In the genomic region with DNA sequence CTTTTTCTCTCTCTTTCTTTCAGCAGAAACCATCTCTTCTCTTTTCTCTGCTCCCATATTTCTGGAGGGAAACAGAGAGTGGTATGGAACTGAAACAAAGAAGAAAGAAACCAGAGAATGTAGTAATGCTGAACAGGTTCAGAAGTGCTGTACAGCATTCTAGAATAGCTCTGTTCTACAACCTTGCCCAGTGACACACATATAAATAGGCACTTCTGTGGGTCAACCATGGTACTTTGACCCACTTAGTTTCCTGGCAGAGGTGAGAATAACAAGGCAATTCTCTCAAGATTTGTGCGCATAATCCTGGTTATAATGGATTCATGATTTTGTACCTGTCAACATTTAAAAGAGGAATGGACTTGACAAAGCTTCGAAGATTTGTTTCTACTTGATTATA, we compare ENCODE assay signal across 20 cellular contexts. TPM values are rescaled to one million over a fixed set of nuclear protein-coding genes. Genes with fewer than 3 reads are reported as not detected.
DNase-seq lines count a peak whose midpoint lies in the region; ATAC-seq, FAIRE-seq and TF ChIP-seq lines count a peak whose summit lies in the region.
"Had no signal": no experiment of that assay in that cellular context is flagged by ENCODE, and none has a peak within 500 bp of the region (broad histone marks: within the 10 kb centered on the region; RNA-seq: fewer than 3 reads in every experiment).

No MANE protein-coding gene starts in this region.

- POLR2A ChIA-PET in HepG2 (lab: Yijun Ruan, JAX) = no interaction called here
- POLR2A ChIA-PET in WTC11 (lab: Charles Lee) = no interaction called here

- in situ Hi-C loops in HepG2 (cut with HindIII; ENCODE audit: extremely low pct_ligation_motif_present, low pct_unique_long_range_greater_than_20kb) = no loop called here

- TF ChIP-seq EP300 in HepG2 (IDR thresholded peaks at IDR 0.05; ENCODE audit: low read depth in 2 of 2, low read length in 2 of 2) (no peak), HepG2 (CRISPR knock-in tag; IDR thresholded peaks at IDR 0.05; ENCODE audit: borderline replicate concordance) (no peak)

- no TSS peak for BruUV-seq in HepG2 (replicated peaks; lab: Mats Ljungman, UMichigan)

- H3K36me3 ChIP-seq in liver (ENCODE audit: control insufficient read depth in 4 of 4, insufficient read depth in 3 of 4, low read depth in 1 of 4, low read length in 3 of 4) (no peaks in the 10 kb centered on the region), HepG2 (replicated peaks in 1 of 2; ENCODE audit: control insufficient read depth in 1 of 2, insufficient read depth in 2 of 2, low read length in 2 of 2) (no peaks in the 10 kb centered on the region), mucosa of descending colon (ENCODE audit: low read depth) (no peaks in the 10 kb centered on the region), body of pancreas (replicated peaks in 1 of 2; ENCODE audit: insufficient read depth in 1 of 2, low read depth in 2 of 2) (peaks cover 0 to 4% of the 10 kb centered on the region in 2 donors)
- H3K36me3 ChIP-seq: BE2C had no signal

- H3K9me3 Mint-ChIP-seq in WTC11 = no peaks in the 10 kb centered on the region

- no peaks in the 10 kb centered on the region for H3K4me1 Mint-ChIP-seq in WTC11
- H3K4me1 Mint-ChIP-seq: CD4-positive, alpha-beta memory T cell had no signal

- intact Hi-C loops in HepG2 (cut with micrococcal nuclease; ENCODE audit: unreplicated experiment) (loop anchor here (5.0 kb wide), 1 partner anchor 107 kb away; no protein-coding TSS in a partner anchor), mucosa of descending colon (cut with DNase I, micrococcal nuclease) (no loop called here), body of pancreas (cut with DNase I) (no loop called here)

- DNase-seq in HepG2 (ENCODE audit: low spot score) = no peak
- no peak for DNase-seq in WTC11 (ENCODE audit: low spot score)
- no peak for DNase-seq in mucosa of descending colon
- DNase-seq in SW480 (ENCODE audit: low spot score) = no peak
- DNase-seq in body of pancreas = no peak
- no peak for DNase-seq in activated naive CD4-positive, alpha-beta T cell (lab: John Stamatoyannopoulos, UW)
- DNase-seq: BE2C; CD4-positive, alpha-beta memory T cell; DMS153; DMS79 treated with DMSO at 0.1 percent for 48 hours; EL had no signal

- CTCF ChIA-PET in HepG2 (lab: Yijun Ruan, JAX; ENCODE audit: low intra/inter-chr PET ratio, low total read pairs) (no interaction called here), WTC11 (lab: Charles Lee) (no interaction called here)

- H3K4me3 ChIP-seq in liver (ENCODE audit: low read depth in 1 of 3, low read length in 3 of 3) (no peak overlapping the region), HepG2 (replicated peaks in 1 of 3; ENCODE audit: insufficient read depth in 1 of 3, low read depth in 2 of 3, low read length in 3 of 3) (no peak overlapping the region), mucosa of descending colon (no peak overlapping the region), body of pancreas (no peak overlapping the region)
- H3K4me3 ChIP-seq: A549 had no signal

- no peak overlapping the region for H3K4me3 Mint-ChIP-seq in WTC11
- H3K4me3 Mint-ChIP-seq: CD4-positive, alpha-beta memory T cell had no signal

- TF ChIP-seq POLR2A in HepG2 (IDR thresholded peaks at IDR 0.05; ENCODE audit: insufficient read depth in 1 of 2, low read depth in 2 of 2, low read length in 2 of 2) = no peak
- no peak for TF ChIP-seq POLR2A in body of pancreas (IDR thresholded peaks at IDR 0.05)

- TF ChIP-seq RAD21 in liver (IDR thresholded peaks at IDR 0.05) = no peak
- TF ChIP-seq RAD21 in HepG2 (CRISPR knock-in tag; IDR thresholded peaks at IDR 0.05) = no peak

- FAIRE-seq in HepG2 (lab: Jason Lieb, UNC) = no peak
- FAIRE-seq: A549, D721Med, G401.6, GM12892 had no signal

- no peaks in the 10 kb centered on the region for H3K36me3 Mint-ChIP-seq in WTC11
- H3K36me3 Mint-ChIP-seq: CD4-positive, alpha-beta memory T cell had no signal

- H3K9ac ChIP-seq in liver (ENCODE audit: low read depth in 1 of 2, low read length in 2 of 2) (no peak overlapping the region), HepG2 (ENCODE audit: insufficient read depth, low read depth, low read length) (no peak overlapping the region)

- H3K27ac Mint-ChIP-seq in WTC11 = peak overlapping the region; percentile 60; the same call in 1 of the 2 replicates
- H3K27ac Mint-ChIP-seq: CD4-positive, alpha-beta memory T cell had no signal

- H3K9me3 ChIP-seq in liver (ENCODE audit: control insufficient read depth in 4 of 4, low read length in 3 of 4) (no peaks in the 10 kb centered on the region), HepG2 (ENCODE audit: low read length) (no peaks in the 10 kb centered on the region), mucosa of descending colon (no peaks in the 10 kb centered on the region), body of pancreas (no peaks in the 10 kb centered on the region)
- H3K9me3 ChIP-seq: A549, BE2C had no signal

- H3K27me3 ChIP-seq in liver (ENCODE audit: control insufficient read depth in 4 of 4, insufficient read depth in 4 of 4, low read length in 3 of 4) (no peaks in the 10 kb centered on the region), HepG2 (ENCODE audit: control insufficient read depth in 1 of 2, insufficient read depth in 2 of 2, low read length in 2 of 2) (no peaks in the 10 kb centered on the region; a peak in 1 of 5 replicates), body of pancreas (no peaks in the 10 kb centered on the region)
- H3K27me3 ChIP-seq: BE2C had no signal

- no peak overlapping the region for H2AFZ ChIP-seq in HepG2 (ENCODE audit: low read length)

- H3K79me2 ChIP-seq in HepG2 (ENCODE audit: insufficient read depth, low read length) = no peaks in the 10 kb centered on the region

- TF ChIP-seq CTCF in liver (IDR thresholded peaks at IDR 0.05; ENCODE audit: low read depth, low read length, missing input control) = no peak
- no peak for TF ChIP-seq CTCF in HepG2 (CRISPR knock-in tag; IDR thresholded peaks at IDR 0.05)
- TF ChIP-seq CTCF in WTC11 (IDR thresholded peaks at IDR 0.05) = no peak
- TF ChIP-seq CTCF in mucosa of descending colon (IDR thresholded peaks at IDR 0.05) = no peak
- TF ChIP-seq CTCF in body of pancreas (IDR thresholded peaks at IDR 0.05) = no peak

- H3K27ac ChIP-seq in liver (ENCODE audit: low read depth in 1 of 2, low read length in 2 of 2) (peak overlapping the region in 1 of 2 donors; percentile 38), HepG2 (ENCODE audit: extremely low read length, insufficient read depth, low read length) (no peak overlapping the region), body of pancreas (no peak overlapping the region)
- H3K27ac ChIP-seq: A549, C4-2B, HL-60 had no signal

- no peaks in the 10 kb centered on the region for H3K27me3 Mint-ChIP-seq in WTC11 (ENCODE audit: low read depth)
- H3K27me3 Mint-ChIP-seq: CD4-positive, alpha-beta memory T cell had no signal

- WGBS in liver = 56% methylated on average over 2 of the region's 2 CpGs
- WGBS in HepG2 (ENCODE audit: low lambda C conversion rate) = 90% methylated on average over 2 of the region's 2 CpGs
- 92 to 95% methylated on average over 2 of the region's 2 CpGs for WGBS in body of pancreas, 2 donors

- no peaks in the 10 kb centered on the region for H4K20me1 ChIP-seq in HepG2 (ENCODE audit: insufficient read depth, low read length)

- no peak overlapping the region for H3K4me2 ChIP-seq in HepG2 (ENCODE audit: low read depth, low read length)
- H3K4me2 ChIP-seq: A549 had no signal

- H3K4me1 ChIP-seq in liver (ENCODE audit: control insufficient read depth in 4 of 4, insufficient read depth in 4 of 4, low read length in 3 of 4) = peaks cover 9 to 33% (median 27%) of the 10 kb centered on the region in 4 donors
- peaks cover 23% of the 10 kb centered on the region for H3K4me1 ChIP-seq in HepG2 (ENCODE audit: insufficient read depth, low read length)
- H3K4me1 ChIP-seq in mucosa of descending colon (ENCODE audit: low read depth) = peaks cover 6% of the 10 kb centered on the region
- H3K4me1 ChIP-seq in body of pancreas = peaks cover 17% of the 10 kb centered on the region
- H3K4me1 ChIP-seq: A549, BE2C had no signal

- ATAC-seq in HepG2 = no peak
- no peak for ATAC-seq in WTC11
- ATAC-seq in mucosa of descending colon = peak; percentile 60
- ATAC-seq in body of pancreas = no peak
- ATAC-seq: A549, HCT116 had no signal

RNA-seq across cellular contexts. Expression of gene CFAP91, which starts 12.3 kb away (rescaled TPM):
- total RNA-seq in liver (1 to 10 TPM in 1 of 2 donors, under 1 TPM in 1; 0.23 to 1.3 TPM), HepG2 (2016; rRNA removed; fragmentation: Illumina TruSeq; extraction: Trizol) (not detected in 2 replicates), WTC11 (2021) (2.2 to 3.5 TPM (median 3.3 TPM) in 3 replicates), mucosa of descending colon (1 to 10 TPM in 2 of 3 donors, under 1 TPM in 1; 0.51 to 6.2 (median 3.3) TPM), body of pancreas (10 to 100 TPM; 21.5 to 47.8 TPM)
- polyA plus RNA-seq in liver (under 1 TPM; 0.48 to 0.63 TPM), HepG2 (2011; rRNA removed) (not detected in 2 replicates)
- total RNA-seq in HepG2 (2016; cell fraction: cytosol; rRNA removed; fragmentation: Illumina TruSeq; extraction: Trizol; ENCODE audit: low read depth) = not detected in 2 replicates
- not detected in 2 replicates for total RNA-seq in HepG2 (2016; cell fraction: insoluble cytoplasmic fraction; rRNA removed; fragmentation: Illumina TruSeq; extraction: Trizol)
- total RNA-seq in HepG2 (2016; cell fraction: membrane; rRNA removed; fragmentation: Illumina TruSeq; extraction: Trizol) = not detected in 2 replicates
- not detected in 2 replicates for total RNA-seq in HepG2 (2016; cell fraction: nucleus; rRNA removed; fragmentation: Illumina TruSeq; extraction: Trizol)
- not detected in 2 replicates for polyA plus RNA-seq in HepG2 (2011; cell fraction: cytosol; rRNA removed)
- polyA plus RNA-seq in HepG2 (2011; cell fraction: nucleus; rRNA removed) = not detected in 2 replicates
- polyA plus RNA-seq in HepG2 (2012) = not detected in 2 replicates
- polyA plus RNA-seq in HepG2 (2016; cell fraction: cytosol; fragmentation: Illumina TruSeq; extraction: Trizol; ENCODE audit: low read depth) = not detected in 2 replicates
- polyA plus RNA-seq in HepG2 (2016; cell fraction: insoluble cytoplasmic fraction; fragmentation: Illumina TruSeq; extraction: Trizol; ENCODE audit: low read depth) = not detected in 2 replicates
- not detected in 2 replicates for polyA plus RNA-seq in HepG2 (2016; cell fraction: membrane; fragmentation: Illumina TruSeq; extraction: Trizol; ENCODE audit: low read depth)
- not detected in 2 replicates for polyA plus RNA-seq in HepG2 (2016; cell fraction: nucleus; fragmentation: Illumina TruSeq; extraction: Trizol; ENCODE audit: insufficient read depth, low read depth)
- not detected in 2 replicates for polyA minus RNA-seq in HepG2 (2011; rRNA and poly(A)+ RNA removed; ENCODE audit: low replicate concordance)
- polyA minus RNA-seq in HepG2 (2011; cell fraction: cytosol; rRNA and poly(A)+ RNA removed) = not detected in 2 replicates
- not detected in 2 replicates for polyA minus RNA-seq in HepG2 (2011; cell fraction: nucleus; rRNA and poly(A)+ RNA removed)
- polyA plus RNA-seq: AG04450 had no signal

RNA-seq across cellular contexts. Expression of gene COX17, which starts 37.9 kb away (rescaled TPM):
- total RNA-seq in liver (10 to 100 TPM; 10.3 to 30.6 TPM), HepG2 (2016; rRNA removed; fragmentation: Illumina TruSeq; extraction: Trizol) (51.0 and 66.2 TPM in 2 replicates), WTC11 (2021) (49.7 to 56.0 TPM (median 50.3 TPM) in 3 replicates), mucosa of descending colon (10 to 100 TPM; 45.5 to 56.4 (median 52.4) TPM), body of pancreas (10 to 100 TPM; 13.8 to 29.6 TPM)
- polyA plus RNA-seq in liver (100 to 1,000 TPM in 1 of 2 donors, 10 to 100 TPM in 1; 67.3 to 164 TPM), HepG2 (2011; rRNA removed) (34.3 and 41.4 TPM in 2 replicates)
- total RNA-seq in HepG2 (2016; cell fraction: cytosol; rRNA removed; fragmentation: Illumina TruSeq; extraction: Trizol; ENCODE audit: low read depth) = 38.5 and 43.1 TPM in 2 replicates
- 55.5 and 63.3 TPM in 2 replicates for total RNA-seq in HepG2 (2016; cell fraction: insoluble cytoplasmic fraction; rRNA removed; fragmentation: Illumina TruSeq; extraction: Trizol)
- total RNA-seq in HepG2 (2016; cell fraction: membrane; rRNA removed; fragmentation: Illumina TruSeq; extraction: Trizol) = 51.7 and 64.0 TPM in 2 replicates
- total RNA-seq in HepG2 (2016; cell fraction: nucleus; rRNA removed; fragmentation: Illumina TruSeq; extraction: Trizol) = 20.8 and 27.4 TPM in 2 replicates
- polyA plus RNA-seq in HepG2 (2011; cell fraction: cytosol; rRNA removed) = 19.2 and 23.8 TPM in 2 replicates
- polyA plus RNA-seq in HepG2 (2011; cell fraction: nucleus; rRNA removed) = 7.0 and 8.8 TPM in 2 replicates
- polyA plus RNA-seq in HepG2 (2012) = 39.2 and 39.8 TPM in 2 replicates
- polyA plus RNA-seq in HepG2 (2016; cell fraction: cytosol; fragmentation: Illumina TruSeq; extraction: Trizol; ENCODE audit: low read depth) = 52.8 and 70.6 TPM in 2 replicates
- 95.8 and 101 TPM in 2 replicates for polyA plus RNA-seq in HepG2 (2016; cell fraction: insoluble cytoplasmic fraction; fragmentation: Illumina TruSeq; extraction: Trizol; ENCODE audit: low read depth)
- polyA plus RNA-seq in HepG2 (2016; cell fraction: membrane; fragmentation: Illumina TruSeq; extraction: Trizol; ENCODE audit: low read depth) = 68.1 and 83.6 TPM in 2 replicates
- 44.3 and 48.4 TPM in 2 replicates for polyA plus RNA-seq in HepG2 (2016; cell fraction: nucleus; fragmentation: Illumina TruSeq; extraction: Trizol; ENCODE audit: insufficient read depth, low read depth)
- polyA minus RNA-seq in HepG2 (2011; rRNA and poly(A)+ RNA removed; ENCODE audit: low replicate concordance) = 7.3 and 16.0 TPM in 2 replicates
- polyA minus RNA-seq in HepG2 (2011; cell fraction: cytosol; rRNA and poly(A)+ RNA removed) = 5.7 and 6.1 TPM in 2 replicates
- polyA minus RNA-seq in HepG2 (2011; cell fraction: nucleus; rRNA and poly(A)+ RNA removed) = 23.8 and 24.9 TPM in 2 replicates

RNA-seq across cellular contexts. Expression of gene POPDC2, which starts 54.7 kb away (rescaled TPM):
- total RNA-seq in liver (1 to 10 TPM in 1 of 2 donors, under 1 TPM in 1; 0.37 to 1.1 TPM), HepG2 (2016; rRNA removed; fragmentation: Illumina TruSeq; extraction: Trizol) (0.18 TPM in 1 of 2 replicates, not detected in the other), WTC11 (2021) (0.48 to 0.64 TPM (median 0.53 TPM) in 3 replicates), mucosa of descending colon (10 to 100 TPM in 1 of 3 donors, 1 to 10 TPM in 2; 4.2 to 89.0 (median 7.1) TPM), body of pancreas (under 1 TPM; 0.78 to 0.99 TPM)
- polyA plus RNA-seq in liver (under 1 TPM; 0.16 to 0.54 TPM), HepG2 (2011; rRNA removed) (0.55 and 0.58 TPM in 2 replicates)
- total RNA-seq in HepG2 (2016; cell fraction: cytosol; rRNA removed; fragmentation: Illumina TruSeq; extraction: Trizol; ENCODE audit: low read depth) = not detected in 2 replicates
- total RNA-seq in HepG2 (2016; cell fraction: insoluble cytoplasmic fraction; rRNA removed; fragmentation: Illumina TruSeq; extraction: Trizol) = 0.10 and 0.32 TPM in 2 replicates
- total RNA-seq in HepG2 (2016; cell fraction: membrane; rRNA removed; fragmentation: Illumina TruSeq; extraction: Trizol) = 0.25 TPM in 1 of 2 replicates, not detected in the other
- 0.47 and 0.97 TPM in 2 replicates for total RNA-seq in HepG2 (2016; cell fraction: nucleus; rRNA removed; fragmentation: Illumina TruSeq; extraction: Trizol)
- polyA plus RNA-seq in HepG2 (2011; cell fraction: cytosol; rRNA removed) = 0.13 and 0.26 TPM in 2 replicates
- 1.2 and 2.5 TPM in 2 replicates for polyA plus RNA-seq in HepG2 (2011; cell fraction: nucleus; rRNA removed)
- 0.28 and 0.46 TPM in 2 replicates for polyA plus RNA-seq in HepG2 (2012)
- polyA plus RNA-seq in HepG2 (2016; cell fraction: cytosol; fragmentation: Illumina TruSeq; extraction: Trizol; ENCODE audit: low read depth) = not detected in 2 replicates
- polyA plus RNA-seq in HepG2 (2016; cell fraction: insoluble cytoplasmic fraction; fragmentation: Illumina TruSeq; extraction: Trizol; ENCODE audit: low read depth) = 0.13 and 0.19 TPM in 2 replicates
- not detected in 2 replicates for polyA plus RNA-seq in HepG2 (2016; cell fraction: membrane; fragmentation: Illumina TruSeq; extraction: Trizol; ENCODE audit: low read depth)
- 1.1 and 2.1 TPM in 2 replicates for polyA plus RNA-seq in HepG2 (2016; cell fraction: nucleus; fragmentation: Illumina TruSeq; extraction: Trizol; ENCODE audit: insufficient read depth, low read depth)
- 0.21 and 2.3 TPM in 2 replicates for polyA minus RNA-seq in HepG2 (2011; rRNA and poly(A)+ RNA removed; ENCODE audit: low replicate concordance)
- not detected in 2 replicates for polyA minus RNA-seq in HepG2 (2011; cell fraction: cytosol; rRNA and poly(A)+ RNA removed)
- polyA minus RNA-seq in HepG2 (2011; cell fraction: nucleus; rRNA and poly(A)+ RNA removed) = 2.2 and 3.1 TPM in 2 replicates
